In genomic region chr18:457533-457932, GRCh38 we compare ENCODE assay signal across 11 cellular contexts. TPM values are rescaled to one million over a fixed set of nuclear protein-coding genes. Genes with fewer than 3 reads are reported as not detected.
A peak's percentile ranks its signal among the peaks of the same experiment; 100 is the strongest.
DNase-seq lines count a peak whose midpoint lies in the region; ATAC-seq, FAIRE-seq and TF ChIP-seq lines count a peak whose summit lies in the region.
"Had no signal": no experiment of that assay in that cellular context is flagged by ENCODE, and none has a peak within 500 bp of the region (broad histone marks: within the 10 kb centered on the region; RNA-seq: fewer than 3 reads in every experiment).

No MANE protein-coding gene starts in this region.

- no peak overlapping the region for H3K27ac Mint-ChIP-seq in progenitor cell of endocrine pancreas

- H3K9me3 ChIP-seq in BLaER1 (peaks cover 33% of the 10 kb centered on the region), SJSA1 (replicated peaks) (no peaks in the 10 kb centered on the region), pancreas (no peaks in the 10 kb centered on the region)

- H3K27ac ChIP-seq in BLaER1: peak overlapping the region; percentile 99
- H3K27ac ChIP-seq in SJSA1: peak overlapping the region; percentile 8; the same call in 1 of the 2 replicates
- no peak overlapping the region for H3K27ac ChIP-seq in pancreas

- H3K4me1 Mint-ChIP-seq in progenitor cell of endocrine pancreas (ENCODE audit: low read depth): no peaks in the 10 kb centered on the region

- 84 to 85% methylated on average over 9 of the region's 9 CpGs for WGBS in pancreas, 2 donors

- peaks cover 8% of the 10 kb centered on the region for H3K27me3 Mint-ChIP-seq in progenitor cell of endocrine pancreas

- H3K27me3 ChIP-seq in BLaER1 (no peaks in the 10 kb centered on the region), SJSA1 (replicated peaks) (no peaks in the 10 kb centered on the region), pancreas (no peaks in the 10 kb centered on the region)

- H3K9me3 Mint-ChIP-seq in progenitor cell of endocrine pancreas (ENCODE audit: low read depth): peaks cover 7% of the 10 kb centered on the region

- H3K36me3 Mint-ChIP-seq in progenitor cell of endocrine pancreas (ENCODE audit: insufficient read depth): no peaks in the 10 kb centered on the region

- no peaks in the 10 kb centered on the region for H4K20me1 ChIP-seq in BLaER1

- H3K4me3 ChIP-seq in BLaER1 (no peak overlapping the region), SJSA1 (no peak overlapping the region), fibroblast of the aortic adventitia (ENCODE audit: low read depth, low read length) (peak overlapping the region; percentile 6), pancreas (no peak overlapping the region)

- peak overlapping the region; percentile 87 for H3K4me2 ChIP-seq in BLaER1

- DNase-seq in SJSA1 (ENCODE audit: low read depth in 1 of 2, low spot score in 2 of 2) (no peak), fibroblast of the aortic adventitia (ENCODE audit: low read depth) (peak; percentile 86), pancreas (no peak), progenitor cell of endocrine pancreas (ENCODE audit: low spot score, unreplicated experiment) (no peak), NCI-H1436 treated with DMSO at 0.1 percent for 48 hours (lab: John Stamatoyannopoulos, UW) (no peak)
- DNase-seq: activated CD4-positive, CD25-positive, alpha-beta regulatory T cell; NCI-H526 had no signal

- H3K4me3 Mint-ChIP-seq in progenitor cell of endocrine pancreas (ENCODE audit: low read depth): no peak overlapping the region

- intact Hi-C loops in pancreas (cut with DNase I): no loop called here

- peak overlapping the region; percentile 93 for H3K9ac ChIP-seq in BLaER1

- H3K4me1 ChIP-seq in BLaER1 (peaks cover 82% of the 10 kb centered on the region), SJSA1 (replicated peaks) (peaks cover 22% of the 10 kb centered on the region), pancreas (no peaks in the 10 kb centered on the region)

- no peak for FAIRE-seq in pancreas (lab: Jason Lieb, UNC)
- FAIRE-seq: G401.6 had no signal

- TF ChIP-seq CTCF in fibroblast of the aortic adventitia (IDR thresholded peaks at IDR 0.05; ENCODE audit: insufficient read depth, low read length) (no peak), pancreas (IDR thresholded peaks at IDR 0.05) (no peak), progenitor cell of endocrine pancreas (IDR thresholded peaks at IDR 0.05; ENCODE audit: unreplicated experiment) (no peak)

- H3K36me3 ChIP-seq in BLaER1 (no peaks in the 10 kb centered on the region), SJSA1 (no peaks in the 10 kb centered on the region; the same call in 1 of the 2 replicates), pancreas (no peaks in the 10 kb centered on the region)

- ATAC-seq in pancreas (peak in 3 of 4 donors; percentile 12 to 34 (median 16)), HG03108 (IDR thresholded peaks at IDR 0.05; ENCODE audit: unreplicated experiment) (no peak), GM18520 (IDR thresholded peaks at IDR 0.05; ENCODE audit: unreplicated experiment) (no peak)

RNA-seq across cellular contexts. Expression of gene COLEC12, which starts 43.0 kb away (rescaled TPM):
- 58.8 and 111 TPM in 2 replicates for total RNA-seq in SJSA1 (2014; rRNA removed; shearing (Covaris generic))
- total RNA-seq in fibroblast of the aortic adventitia (ENCODE audit: low replicate concordance): 63.9 and 109 TPM in 2 replicates
- 1 to 10 TPM in 4 of 6 donors, under 1 TPM in 2; 0.56 to 5.5 (median 2.5) TPM for total RNA-seq in pancreas
- polyA plus RNA-seq in pancreas: under 1 TPM; 0.35 to 0.76 TPM
- 0.55 and 0.69 TPM in 2 replicates for total RNA-seq in progenitor cell of endocrine pancreas

Comparison
In these comparisons a context has a peak if more than half of its experiments do, and no peak if none do; other contexts are left out.
1. H3K27ac ChIP-seq: peak in BLaER1 (single experiment) and SJSA1 (single experiment); none in pancreas (0 of 4).
2. ATAC-seq: peak in pancreas (3 of 4); none in HG03108 (single experiment) and GM18520 (single experiment).